Comparison of ENCODE assay signal across 1 cellular context in the genomic region with DNA sequence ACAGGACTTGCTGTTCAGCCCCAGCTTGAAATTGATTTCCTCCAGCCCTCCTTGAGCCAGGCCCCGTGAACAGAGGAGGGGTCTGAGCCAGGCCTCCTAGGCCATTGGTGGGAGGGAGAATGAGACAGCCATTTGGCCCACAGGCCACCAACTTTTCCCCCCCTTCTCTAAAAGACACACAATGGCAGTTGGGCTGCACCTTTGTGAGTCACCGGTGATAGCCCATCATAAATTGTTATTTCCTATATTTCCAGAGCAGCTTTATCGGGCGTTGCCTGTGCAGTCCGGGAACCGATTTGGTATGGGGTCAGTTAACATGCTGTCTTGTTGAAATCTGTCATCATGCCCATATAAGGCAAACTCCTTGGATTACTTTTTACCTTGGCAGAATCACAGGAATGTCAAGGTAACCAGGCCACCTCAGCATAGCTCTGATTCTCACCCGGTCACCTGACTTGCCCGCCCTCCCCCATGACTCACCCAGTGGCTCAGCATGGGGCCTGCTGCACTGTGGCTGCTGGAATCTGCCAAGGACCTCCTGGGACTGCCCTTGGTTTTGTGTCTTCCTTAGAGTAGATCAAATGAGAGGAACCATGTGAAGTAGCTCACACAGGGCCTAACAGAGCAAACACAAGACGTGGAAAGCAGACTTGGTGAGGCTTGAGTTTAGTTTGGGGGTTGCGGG.
TF ChIP-seq lines count a peak whose summit lies in the region.

No MANE protein-coding gene starts in this region.

TF ChIP-seq in H1, 55 proteins besides CTCF, POLR2A, EP300 and RAD21 (continued from another document):
- TF ChIP-seq, protein P1, sequence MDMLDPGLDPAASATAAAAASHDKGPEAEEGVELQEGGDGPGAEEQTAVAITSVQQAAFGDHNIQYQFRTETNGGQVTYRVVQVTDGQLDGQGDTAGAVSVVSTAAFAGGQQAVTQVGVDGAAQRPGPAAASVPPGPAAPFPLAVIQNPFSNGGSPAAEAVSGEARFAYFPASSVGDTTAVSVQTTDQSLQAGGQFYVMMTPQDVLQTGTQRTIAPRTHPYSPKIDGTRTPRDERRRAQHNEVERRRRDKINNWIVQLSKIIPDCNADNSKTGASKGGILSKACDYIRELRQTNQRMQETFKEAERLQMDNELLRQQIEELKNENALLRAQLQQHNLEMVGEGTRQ (IDR thresholded peaks at IDR 0.05; ENCODE audit: low read length) = peak; percentile 85
- TF ChIP-seq JUND (IDR thresholded peaks at IDR 0.05; ENCODE audit: low read length) = peak; percentile 96
- TF ChIP-seq TAF7 (optimal IDR thresholded peaks at IDR 0.05; ENCODE audit: borderline replicate concordance, low read depth, low read length) = peak; percentile 56
- no peak for TF ChIP-seq BRCA1 (IDR thresholded peaks at IDR 0.05; ENCODE audit: low read depth, low read length)
- TF ChIP-seq, protein P2, sequence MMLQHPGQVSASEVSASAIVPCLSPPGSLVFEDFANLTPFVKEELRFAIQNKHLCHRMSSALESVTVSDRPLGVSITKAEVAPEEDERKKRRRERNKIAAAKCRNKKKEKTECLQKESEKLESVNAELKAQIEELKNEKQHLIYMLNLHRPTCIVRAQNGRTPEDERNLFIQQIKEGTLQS (IDR thresholded peaks at IDR 0.05; ENCODE audit: insufficient read depth, low read depth, low read length) = peak; percentile 78
- TF ChIP-seq EZH2 (IDR thresholded peaks at IDR 0.05; ENCODE audit: low read depth, low read length, severe bottlenecking) = no peak
- TF ChIP-seq RXRA (IDR thresholded peaks at IDR 0.05; ENCODE audit: insufficient read depth, low read depth, low read length) = no peak
- TF ChIP-seq CREB1 (IDR thresholded peaks at IDR 0.05) = peak; percentile 60; the same call in 1 of the 2 replicates
- TF ChIP-seq, protein P3, sequence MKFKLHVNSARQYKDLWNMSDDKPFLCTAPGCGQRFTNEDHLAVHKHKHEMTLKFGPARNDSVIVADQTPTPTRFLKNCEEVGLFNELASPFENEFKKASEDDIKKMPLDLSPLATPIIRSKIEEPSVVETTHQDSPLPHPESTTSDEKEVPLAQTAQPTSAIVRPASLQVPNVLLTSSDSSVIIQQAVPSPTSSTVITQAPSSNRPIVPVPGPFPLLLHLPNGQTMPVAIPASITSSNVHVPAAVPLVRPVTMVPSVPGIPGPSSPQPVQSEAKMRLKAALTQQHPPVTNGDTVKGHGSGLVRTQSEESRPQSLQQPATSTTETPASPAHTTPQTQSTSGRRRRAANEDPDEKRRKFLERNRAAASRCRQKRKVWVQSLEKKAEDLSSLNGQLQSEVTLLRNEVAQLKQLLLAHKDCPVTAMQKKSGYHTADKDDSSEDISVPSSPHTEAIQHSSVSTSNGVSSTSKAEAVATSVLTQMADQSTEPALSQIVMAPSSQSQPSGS (IDR thresholded peaks at IDR 0.05; ENCODE audit: low read length) = no peak
- peak; percentile 10; the same call in 1 of the 2 replicates for TF ChIP-seq SP4 (IDR thresholded peaks at IDR 0.05; ENCODE audit: low read length)
- TF ChIP-seq POLR2AphosphoS5 (IDR thresholded peaks at IDR 0.05; ENCODE audit: low read depth, low read length) = peak; percentile 15; the same call in 1 of the 2 replicates
- TF ChIP-seq, protein P4, sequence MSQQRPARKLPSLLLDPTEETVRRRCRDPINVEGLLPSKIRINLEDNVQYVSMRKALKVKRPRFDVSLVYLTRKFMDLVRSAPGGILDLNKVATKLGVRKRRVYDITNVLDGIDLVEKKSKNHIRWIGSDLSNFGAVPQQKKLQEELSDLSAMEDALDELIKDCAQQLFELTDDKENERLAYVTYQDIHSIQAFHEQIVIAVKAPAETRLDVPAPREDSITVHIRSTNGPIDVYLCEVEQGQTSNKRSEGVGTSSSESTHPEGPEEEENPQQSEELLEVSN (IDR thresholded peaks at IDR 0.05) = peak; percentile 10; the same call in 1 of the 2 replicates
- TF ChIP-seq, protein P5, sequence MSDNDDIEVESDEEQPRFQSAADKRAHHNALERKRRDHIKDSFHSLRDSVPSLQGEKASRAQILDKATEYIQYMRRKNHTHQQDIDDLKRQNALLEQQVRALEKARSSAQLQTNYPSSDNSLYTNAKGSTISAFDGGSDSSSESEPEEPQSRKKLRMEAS (IDR thresholded peaks at IDR 0.05) = peak; percentile 16; the same call in 1 of the 2 replicates
- peak; percentile 100 for TF ChIP-seq SRF (IDR thresholded peaks at IDR 0.05; ENCODE audit: low read depth, low read length)
- TF ChIP-seq SIN3A (conservative IDR thresholded peaks at IDR 0.05 in 1 of 2, IDR thresholded peaks at IDR 0.05 in 1 of 2; ENCODE audit: low read depth in 1 of 2, low read length in 2 of 2) = 0 out of 4 replicates have a peak, but pooled peaks of 1 of the 2 experiments have one; percentile 39
- peak; percentile 48; the same call in 1 of the 2 replicates for TF ChIP-seq MAFK (IDR thresholded peaks at IDR 0.05; ENCODE audit: low read depth, low read length)
- TF ChIP-seq TEAD4 (IDR thresholded peaks at IDR 0.05; ENCODE audit: low read depth, low read length) = peak; percentile 91
- 0 out of 2 replicates have a peak, but pooled peaks have one; percentile 12 for TF ChIP-seq TCF12 (IDR thresholded peaks at IDR 0.05; ENCODE audit: low read depth, low read length)
- peak; percentile 18 for TF ChIP-seq ASH2L (IDR thresholded peaks at IDR 0.05; ENCODE audit: low read length)
- TF ChIP-seq ZNF274 (IDR thresholded peaks at IDR 0.05; ENCODE audit: borderline replicate concordance, extremely low read depth, low read length) = no peak
- peak; percentile 65 for TF ChIP-seq TAF1 (IDR thresholded peaks at IDR 0.05; ENCODE audit: low read depth, low read length)
- TF ChIP-seq KDM1A (IDR thresholded peaks at IDR 0.05; ENCODE audit: borderline replicate concordance, low read length) = no peak
- peak in 1 of 2 experiments; percentile 82; a peak in 1 of 4 replicates for TF ChIP-seq HDAC2 (IDR thresholded peaks at IDR 0.05; ENCODE audit: borderline replicate concordance in 1 of 2, low read depth in 2 of 2, low read length in 2 of 2)
- TF ChIP-seq EGR1 (IDR thresholded peaks at IDR 0.05; ENCODE audit: borderline replicate concordance, low read depth, low read length) = no peak
- no peak for TF ChIP-seq PHF8 (conservative IDR thresholded peaks at IDR 0.05; ENCODE audit: low read depth, low read length)
- TF ChIP-seq RNF2 (IDR thresholded peaks at IDR 0.05; ENCODE audit: borderline replicate concordance, low read depth, low read length, missing control alignments, poor library complexity, severe bottlenecking) = no peak
TF ChIP-seq in H1: peak in this region for 20.
